ENCODE assay signal across 1 cellular context in genomic region chr4:39642885-39643550, GRCh38.
TF ChIP-seq lines count a peak whose summit lies in the region.

No MANE protein-coding gene starts in this region.

TF ChIP-seq in HepG2, 621 proteins besides CTCF, POLR2A, EP300 and RAD21:
- TF ChIP-seq ZMYM4 (CRISPR knock-in tag; IDR thresholded peaks at IDR 0.05), result no peak
- TF ChIP-seq, protein P1, sequence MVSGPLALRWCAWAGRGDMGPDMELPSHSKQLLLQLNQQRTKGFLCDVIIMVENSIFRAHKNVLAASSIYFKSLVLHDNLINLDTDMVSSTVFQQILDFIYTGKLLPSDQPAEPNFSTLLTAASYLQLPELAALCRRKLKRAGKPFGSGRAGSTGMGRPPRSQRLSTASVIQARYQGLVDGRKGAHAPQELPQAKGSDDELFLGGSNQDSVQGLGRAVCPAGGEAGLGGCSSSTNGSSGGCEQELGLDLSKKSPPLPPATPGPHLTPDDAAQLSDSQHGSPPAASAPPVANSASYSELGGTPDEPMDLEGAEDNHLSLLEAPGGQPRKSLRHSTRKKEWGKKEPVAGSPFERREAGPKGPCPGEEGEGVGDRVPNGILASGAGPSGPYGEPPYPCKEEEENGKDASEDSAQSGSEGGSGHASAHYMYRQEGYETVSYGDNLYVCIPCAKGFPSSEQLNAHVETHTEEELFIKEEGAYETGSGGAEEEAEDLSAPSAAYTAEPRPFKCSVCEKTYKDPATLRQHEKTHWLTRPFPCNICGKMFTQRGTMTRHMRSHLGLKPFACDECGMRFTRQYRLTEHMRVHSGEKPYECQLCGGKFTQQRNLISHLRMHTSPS (CRISPR knock-in tag; IDR thresholded peaks at IDR 0.05; ENCODE audit: low read depth), result peak; percentile 60; the same call in 1 of the 2 replicates
- 0 out of 2 replicates have a peak, but pooled peaks have one; percentile 38 for TF ChIP-seq SAP130 (CRISPR knock-in tag; IDR thresholded peaks at IDR 0.05; ENCODE audit: low read depth)
- TF ChIP-seq CEBPB (IDR thresholded peaks at IDR 0.05; ENCODE audit: borderline replicate concordance, low read depth, low read length), result peak; percentile 83
- TF ChIP-seq KLF16 (CRISPR knock-in tag; IDR thresholded peaks at IDR 0.05), result 0 out of 4 replicates have a peak, but pooled peaks of 1 of the 2 experiments have one; percentile 21
- no peak for TF ChIP-seq ZNF777 (CRISPR knock-in tag; IDR thresholded peaks at IDR 0.05)
- peak; percentile 97 for TF ChIP-seq ZNF121 (CRISPR knock-in tag; IDR thresholded peaks at IDR 0.05)
- peak; percentile 44; the same call in 1 of the 2 replicates for TF ChIP-seq SALL1 (CRISPR knock-in tag; IDR thresholded peaks at IDR 0.05)
- 0 out of 2 replicates have a peak, but pooled peaks have one; percentile 56 for TF ChIP-seq ZFP1 (CRISPR knock-in tag; IDR thresholded peaks at IDR 0.05)
- TF ChIP-seq, protein P2, sequence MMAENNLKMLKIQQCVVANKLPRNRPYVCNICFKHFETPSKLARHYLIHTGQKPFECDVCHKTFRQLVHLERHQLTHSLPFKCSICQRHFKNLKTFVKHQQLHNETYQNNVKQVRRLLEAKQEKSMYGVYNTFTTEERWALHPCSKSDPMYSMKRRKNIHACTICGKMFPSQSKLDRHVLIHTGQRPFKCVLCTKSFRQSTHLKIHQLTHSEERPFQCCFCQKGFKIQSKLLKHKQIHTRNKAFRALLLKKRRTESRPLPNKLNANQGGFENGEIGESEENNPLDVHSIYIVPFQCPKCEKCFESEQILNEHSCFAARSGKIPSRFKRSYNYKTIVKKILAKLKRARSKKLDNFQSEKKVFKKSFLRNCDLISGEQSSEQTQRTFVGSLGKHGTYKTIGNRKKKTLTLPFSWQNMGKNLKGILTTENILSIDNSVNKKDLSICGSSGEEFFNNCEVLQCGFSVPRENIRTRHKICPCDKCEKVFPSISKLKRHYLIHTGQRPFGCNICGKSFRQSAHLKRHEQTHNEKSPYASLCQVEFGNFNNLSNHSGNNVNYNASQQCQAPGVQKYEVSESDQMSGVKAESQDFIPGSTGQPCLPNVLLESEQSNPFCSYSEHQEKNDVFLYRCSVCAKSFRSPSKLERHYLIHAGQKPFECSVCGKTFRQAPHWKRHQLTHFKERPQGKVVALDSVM (CRISPR knock-in tag; IDR thresholded peaks at IDR 0.05), result 0 out of 2 replicates have a peak, but pooled peaks have one; percentile 35
- no peak for TF ChIP-seq ZNF781 (CRISPR knock-in tag; IDR thresholded peaks at IDR 0.05; ENCODE audit: borderline replicate concordance, not compliant biosample characterization)
- no peak for TF ChIP-seq ZBTB20 (CRISPR knock-in tag; IDR thresholded peaks at IDR 0.05; ENCODE audit: borderline replicate concordance, low read depth)
- TF ChIP-seq HDAC2 (CRISPR knock-in tag; IDR thresholded peaks at IDR 0.05), result peak; percentile 32; the same call in 1 of the 2 replicates
- TF ChIP-seq RXRA (CRISPR knock-in tag; IDR thresholded peaks at IDR 0.05), result peak; percentile 25; the same call in 1 of the 2 replicates
- TF ChIP-seq HDAC1 (CRISPR knock-in tag; IDR thresholded peaks at IDR 0.05), result no peak
- TF ChIP-seq, protein P3, sequence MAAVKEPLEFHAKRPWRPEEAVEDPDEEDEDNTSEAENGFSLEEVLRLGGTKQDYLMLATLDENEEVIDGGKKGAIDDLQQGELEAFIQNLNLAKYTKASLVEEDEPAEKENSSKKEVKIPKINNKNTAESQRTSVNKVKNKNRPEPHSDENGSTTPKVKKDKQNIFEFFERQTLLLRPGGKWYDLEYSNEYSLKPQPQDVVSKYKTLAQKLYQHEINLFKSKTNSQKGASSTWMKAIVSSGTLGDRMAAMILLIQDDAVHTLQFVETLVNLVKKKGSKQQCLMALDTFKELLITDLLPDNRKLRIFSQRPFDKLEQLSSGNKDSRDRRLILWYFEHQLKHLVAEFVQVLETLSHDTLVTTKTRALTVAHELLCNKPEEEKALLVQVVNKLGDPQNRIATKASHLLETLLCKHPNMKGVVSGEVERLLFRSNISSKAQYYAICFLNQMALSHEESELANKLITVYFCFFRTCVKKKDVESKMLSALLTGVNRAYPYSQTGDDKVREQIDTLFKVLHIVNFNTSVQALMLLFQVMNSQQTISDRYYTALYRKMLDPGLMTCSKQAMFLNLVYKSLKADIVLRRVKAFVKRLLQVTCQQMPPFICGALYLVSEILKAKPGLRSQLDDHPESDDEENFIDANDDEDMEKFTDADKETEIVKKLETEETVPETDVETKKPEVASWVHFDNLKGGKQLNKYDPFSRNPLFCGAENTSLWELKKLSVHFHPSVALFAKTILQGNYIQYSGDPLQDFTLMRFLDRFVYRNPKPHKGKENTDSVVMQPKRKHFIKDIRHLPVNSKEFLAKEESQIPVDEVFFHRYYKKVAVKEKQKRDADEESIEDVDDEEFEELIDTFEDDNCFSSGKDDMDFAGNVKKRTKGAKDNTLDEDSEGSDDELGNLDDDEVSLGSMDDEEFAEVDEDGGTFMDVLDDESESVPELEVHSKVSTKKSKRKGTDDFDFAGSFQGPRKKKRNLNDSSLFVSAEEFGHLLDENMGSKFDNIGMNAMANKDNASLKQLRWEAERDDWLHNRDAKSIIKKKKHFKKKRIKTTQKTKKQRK (IDR thresholded peaks at IDR 0.05; ENCODE audit: low read length), result no peak
- TF ChIP-seq MED8 (CRISPR knock-in tag; IDR thresholded peaks at IDR 0.05; ENCODE audit: insufficient replicate concordance), result no peak
- TF ChIP-seq, protein P4, sequence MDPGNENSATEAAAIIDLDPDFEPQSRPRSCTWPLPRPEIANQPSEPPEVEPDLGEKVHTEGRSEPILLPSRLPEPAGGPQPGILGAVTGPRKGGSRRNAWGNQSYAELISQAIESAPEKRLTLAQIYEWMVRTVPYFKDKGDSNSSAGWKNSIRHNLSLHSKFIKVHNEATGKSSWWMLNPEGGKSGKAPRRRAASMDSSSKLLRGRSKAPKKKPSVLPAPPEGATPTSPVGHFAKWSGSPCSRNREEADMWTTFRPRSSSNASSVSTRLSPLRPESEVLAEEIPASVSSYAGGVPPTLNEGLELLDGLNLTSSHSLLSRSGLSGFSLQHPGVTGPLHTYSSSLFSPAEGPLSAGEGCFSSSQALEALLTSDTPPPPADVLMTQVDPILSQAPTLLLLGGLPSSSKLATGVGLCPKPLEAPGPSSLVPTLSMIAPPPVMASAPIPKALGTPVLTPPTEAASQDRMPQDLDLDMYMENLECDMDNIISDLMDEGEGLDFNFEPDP (CRISPR knock-in tag; conservative IDR thresholded peaks at IDR 0.05), result no peak
- TF ChIP-seq GATAD2A (CRISPR knock-in tag; IDR thresholded peaks at IDR 0.05), result peak; percentile 68
- TF ChIP-seq, protein P5, sequence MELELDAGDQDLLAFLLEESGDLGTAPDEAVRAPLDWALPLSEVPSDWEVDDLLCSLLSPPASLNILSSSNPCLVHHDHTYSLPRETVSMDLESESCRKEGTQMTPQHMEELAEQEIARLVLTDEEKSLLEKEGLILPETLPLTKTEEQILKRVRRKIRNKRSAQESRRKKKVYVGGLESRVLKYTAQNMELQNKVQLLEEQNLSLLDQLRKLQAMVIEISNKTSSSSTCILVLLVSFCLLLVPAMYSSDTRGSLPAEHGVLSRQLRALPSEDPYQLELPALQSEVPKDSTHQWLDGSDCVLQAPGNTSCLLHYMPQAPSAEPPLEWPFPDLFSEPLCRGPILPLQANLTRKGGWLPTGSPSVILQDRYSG (CRISPR knock-in tag; IDR thresholded peaks at IDR 0.05), result no peak
- no peak for TF ChIP-seq KDM6A (CRISPR knock-in tag; IDR thresholded peaks at IDR 0.05; ENCODE audit: low read depth)
- peak; percentile 59 for TF ChIP-seq RARA (CRISPR knock-in tag; IDR thresholded peaks at IDR 0.05)
- peak; percentile 53 for TF ChIP-seq HNF4A (CRISPR knock-in tag; IDR thresholded peaks at IDR 0.05)
- TF ChIP-seq, protein P6, sequence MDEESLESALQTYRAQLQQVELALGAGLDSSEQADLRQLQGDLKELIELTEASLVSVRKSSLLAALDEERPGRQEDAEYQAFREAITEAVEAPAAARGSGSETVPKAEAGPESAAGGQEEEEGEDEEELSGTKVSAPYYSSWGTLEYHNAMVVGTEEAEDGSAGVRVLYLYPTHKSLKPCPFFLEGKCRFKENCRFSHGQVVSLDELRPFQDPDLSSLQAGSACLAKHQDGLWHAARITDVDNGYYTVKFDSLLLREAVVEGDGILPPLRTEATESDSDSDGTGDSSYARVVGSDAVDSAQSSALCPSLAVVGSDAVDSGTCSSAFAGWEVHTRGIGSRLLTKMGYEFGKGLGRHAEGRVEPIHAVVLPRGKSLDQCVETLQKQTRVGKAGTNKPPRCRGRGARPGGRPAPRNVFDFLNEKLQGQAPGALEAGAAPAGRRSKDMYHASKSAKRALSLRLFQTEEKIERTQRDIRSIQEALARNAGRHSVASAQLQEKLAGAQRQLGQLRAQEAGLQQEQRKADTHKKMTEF (CRISPR knock-in tag; IDR thresholded peaks at IDR 0.05), result peak; percentile 45; the same call in 1 of the 2 replicates
- peak; percentile 34 for TF ChIP-seq FOSL2 (CRISPR knock-in tag; IDR thresholded peaks at IDR 0.05)
- TF ChIP-seq, protein P7, sequence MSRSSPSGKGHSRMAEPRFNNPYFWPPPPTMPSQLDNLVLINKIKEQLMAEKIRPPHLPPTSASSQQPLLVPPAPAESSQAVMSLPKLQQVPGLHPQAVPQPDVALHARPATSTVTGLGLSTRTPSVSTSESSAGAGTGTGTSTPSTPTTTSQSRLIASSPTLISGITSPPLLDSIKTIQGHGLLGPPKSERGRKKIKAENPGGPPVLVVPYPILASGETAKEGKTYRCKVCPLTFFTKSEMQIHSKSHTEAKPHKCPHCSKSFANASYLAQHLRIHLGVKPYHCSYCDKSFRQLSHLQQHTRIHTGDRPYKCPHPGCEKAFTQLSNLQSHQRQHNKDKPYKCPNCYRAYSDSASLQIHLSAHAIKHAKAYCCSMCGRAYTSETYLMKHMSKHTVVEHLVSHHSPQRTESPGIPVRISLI (CRISPR knock-in tag; IDR thresholded peaks at IDR 0.05; ENCODE audit: borderline replicate concordance), result peak; percentile 85
- TF ChIP-seq NR2F6 (IDR thresholded peaks at IDR 0.05), result 0 out of 2 replicates have a peak, but pooled peaks have one; percentile 39
- peak; percentile 65; the same call in 1 of the 2 replicates for TF ChIP-seq NR2F6 (CRISPR knock-in tag; IDR thresholded peaks at IDR 0.05)
- no peak for TF ChIP-seq ZNF501 (CRISPR knock-in tag; IDR thresholded peaks at IDR 0.05)
- TF ChIP-seq ZNF143 (CRISPR knock-in tag; IDR thresholded peaks at IDR 0.05), result 0 out of 2 replicates have a peak, but pooled peaks have one; percentile 20
- peak; percentile 59 for TF ChIP-seq ARID5B (CRISPR knock-in tag; IDR thresholded peaks at IDR 0.05)
- TF ChIP-seq ZNF577 (CRISPR knock-in tag; IDR thresholded peaks at IDR 0.05; ENCODE audit: borderline replicate concordance, low read depth), result no peak
- peak; percentile 41; the same call in 1 of the 2 replicates for TF ChIP-seq RXRB (CRISPR knock-in tag; IDR thresholded peaks at IDR 0.05; ENCODE audit: borderline replicate concordance)
- TF ChIP-seq CEBPG (CRISPR knock-in tag; IDR thresholded peaks at IDR 0.05), result peak; percentile 84
- TF ChIP-seq ZSCAN9 (CRISPR knock-in tag; IDR thresholded peaks at IDR 0.05; ENCODE audit: borderline replicate concordance), result no peak
- TF ChIP-seq ZBTB7B (CRISPR knock-in tag; IDR thresholded peaks at IDR 0.05), result peak; percentile 37; the same call in 1 of the 2 replicates
- TF ChIP-seq TOE1 (CRISPR knock-in tag; IDR thresholded peaks at IDR 0.05), result no peak
- TF ChIP-seq ZMYM3 (CRISPR knock-in tag; IDR thresholded peaks at IDR 0.05), result peak; percentile 55; the same call in 1 of the 2 replicates
